2 cellular contexts compared by ENCODE assay signal in genomic region chr7:12490105-12490688, GRCh38.
TF ChIP-seq lines count a peak whose summit lies in the region.

No MANE protein-coding gene starts in this region.

TF ChIP-seq in HCT116, 20 proteins besides CTCF, POLR2A, EP300 and RAD21:
- TF ChIP-seq TCF7L2 (IDR thresholded peaks at IDR 0.05; ENCODE audit: borderline replicate concordance, extremely low read depth, insufficient read depth, insufficient read length) (no peak), FOSL1 (IDR thresholded peaks at IDR 0.05; ENCODE audit: low read depth) (no peak), CBX3 (IDR thresholded peaks at IDR 0.05; ENCODE audit: low read depth) (0 out of 2 replicates have a peak, but pooled peaks have one; percentile 24), YY1 (IDR thresholded peaks at IDR 0.05; ENCODE audit: extremely low read depth, insufficient replicate concordance, low read depth, low read length) (no peak)

TF ChIP-seq in SK-N-SH, 30 proteins besides CTCF, POLR2A, EP300 and RAD21:
- TF ChIP-seq RCOR1 (IDR thresholded peaks at IDR 0.05; ENCODE audit: low read length) (0 out of 2 replicates have a peak, but pooled peaks have one; percentile 12), NFIC (IDR thresholded peaks at IDR 0.05; ENCODE audit: borderline replicate concordance) (no peak), SMC3 (IDR thresholded peaks at IDR 0.05; ENCODE audit: low read depth, low read length) (peak; percentile 76), CHD2 (IDR thresholded peaks at IDR 0.05; ENCODE audit: low read length, partially characterized antibody) (peak; percentile 5), MEF2A (IDR thresholded peaks at IDR 0.05; ENCODE audit: borderline replicate concordance, low read depth) (no peak), JUND (IDR thresholded peaks at IDR 0.05) (no peak)
- TF ChIP-seq, protein P1, sequence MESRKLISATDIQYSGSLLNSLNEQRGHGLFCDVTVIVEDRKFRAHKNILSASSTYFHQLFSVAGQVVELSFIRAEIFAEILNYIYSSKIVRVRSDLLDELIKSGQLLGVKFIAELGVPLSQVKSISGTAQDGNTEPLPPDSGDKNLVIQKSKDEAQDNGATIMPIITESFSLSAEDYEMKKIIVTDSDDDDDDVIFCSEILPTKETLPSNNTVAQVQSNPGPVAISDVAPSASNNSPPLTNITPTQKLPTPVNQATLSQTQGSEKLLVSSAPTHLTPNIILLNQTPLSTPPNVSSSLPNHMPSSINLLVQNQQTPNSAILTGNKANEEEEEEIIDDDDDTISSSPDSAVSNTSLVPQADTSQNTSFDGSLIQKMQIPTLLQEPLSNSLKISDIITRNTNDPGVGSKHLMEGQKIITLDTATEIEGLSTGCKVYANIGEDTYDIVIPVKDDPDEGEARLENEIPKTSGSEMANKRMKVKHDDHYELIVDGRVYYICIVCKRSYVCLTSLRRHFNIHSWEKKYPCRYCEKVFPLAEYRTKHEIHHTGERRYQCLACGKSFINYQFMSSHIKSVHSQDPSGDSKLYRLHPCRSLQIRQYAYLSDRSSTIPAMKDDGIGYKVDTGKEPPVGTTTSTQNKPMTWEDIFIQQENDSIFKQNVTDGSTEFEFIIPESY (IDR thresholded peaks at IDR 0.05; ENCODE audit: borderline replicate concordance, low read depth), result no peak
